ENCODE assay signal across 8 cellular contexts in the genomic region with DNA sequence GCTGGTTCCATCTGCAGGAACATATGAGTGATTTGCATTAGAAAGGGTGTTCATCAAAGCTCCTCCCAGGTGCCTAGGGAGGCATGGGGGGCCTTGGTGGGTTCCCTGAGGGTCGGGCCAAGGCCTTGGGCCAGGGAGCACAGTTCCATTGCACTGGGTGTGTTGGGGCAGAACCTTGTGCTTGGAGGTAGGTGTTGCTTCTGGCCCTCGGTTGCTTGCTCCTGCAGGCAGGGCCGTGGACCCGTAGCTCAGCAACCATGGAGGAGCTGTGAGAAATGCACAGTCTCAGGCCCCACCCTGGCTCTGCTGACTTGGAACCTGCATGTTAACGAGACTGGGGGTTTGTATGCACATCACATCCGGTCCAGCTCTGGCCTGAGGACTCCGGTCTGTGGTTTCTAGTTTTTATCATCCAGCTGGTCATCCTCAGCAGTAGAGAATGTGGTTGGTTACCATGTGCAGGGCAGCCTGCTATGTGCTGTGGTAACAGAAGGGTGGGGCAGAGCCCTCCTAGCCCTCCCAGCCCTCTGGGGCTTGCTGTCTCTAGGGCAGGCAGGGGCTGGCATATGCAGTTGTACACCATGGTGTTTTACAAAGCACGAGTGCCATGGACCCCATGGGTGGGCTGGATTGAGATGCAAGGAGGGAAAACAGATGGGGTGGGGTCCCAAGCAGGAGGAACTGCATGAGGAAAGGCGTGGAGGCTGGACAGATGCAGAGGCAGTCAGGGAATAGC.
DNase-seq lines count a peak whose midpoint lies in the region; ATAC-seq lines count a peak whose summit lies in the region.

No MANE protein-coding gene starts in this region.

- intact Hi-C loops in left ventricle myocardium superior (cut with micrococcal nuclease): no loop called here

- DNase-seq in CMK (ENCODE audit: low read depth): peak; percentile 73
- peak; percentile 93 for DNase-seq in M059J (ENCODE audit: low read depth)
- peak; percentile 79 for DNase-seq in amniotic epithelial cell (ENCODE audit: low read depth)
- peak; percentile 80 for DNase-seq in mesenteric fat pad (ENCODE audit: low spot score)
- no peak for DNase-seq in left ventricle myocardium superior
- no peak for DNase-seq in NCI-H2107 treated with DMSO at 0.1 percent for 48 hours (lab: John Stamatoyannopoulos, UW; ENCODE audit: unreplicated experiment)
- no peak for DNase-seq in activated CD4-positive, CD25-positive, alpha-beta regulatory T cell treated with anti-CD3 and anti-CD28 coated beads, Interleukin-2, amount 50 U/mL, for 72 hours

- ATAC-seq in GM19324 (IDR thresholded peaks at IDR 0.05; ENCODE audit: low FRiP score, unreplicated experiment) (no peak), left ventricle myocardium superior (no peak)

Comparison
In these comparisons a context has a peak if more than half of its experiments do, and no peak if none do; other contexts are left out.
1. DNase-seq: peak in CMK (single experiment), M059J (single experiment), amniotic epithelial cell (single experiment) and mesenteric fat pad (single experiment); none in left ventricle myocardium superior (single experiment), NCI-H2107 treated with DMSO at 0.1 percent for 48 hours (single experiment) and activated CD4-positive, CD25-positive, alpha-beta regulatory T cell treated with anti-CD3 and anti-CD28 coated beads, Interleukin-2, amount 50 U/mL, for 72 hours (single experiment).